In the genomic region with DNA sequence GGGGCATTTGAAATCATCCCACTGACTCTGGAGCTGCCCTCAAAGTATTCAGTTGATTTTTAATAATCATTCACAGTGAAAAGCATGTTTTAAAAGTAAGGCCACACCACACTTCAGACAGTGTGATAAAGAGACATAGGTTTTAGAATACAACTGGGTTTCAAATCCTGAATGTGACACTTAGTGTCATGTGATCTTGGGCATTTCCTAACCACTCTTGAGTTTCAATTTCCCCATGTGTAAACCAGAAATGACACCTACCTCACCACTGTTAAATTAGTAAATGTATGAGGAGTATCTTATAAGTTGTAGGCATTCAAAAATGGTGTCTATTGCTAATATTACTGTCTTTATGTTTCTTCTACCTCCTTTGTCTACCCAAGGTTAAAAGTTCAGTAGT, we compare ENCODE assay signal across 11 cellular contexts. TPM values are rescaled to one million over a fixed set of nuclear protein-coding genes. Genes with fewer than 3 reads are reported as not detected.
DNase-seq lines count a peak whose midpoint lies in the region; ATAC-seq and TF ChIP-seq lines count a peak whose summit lies in the region.
"Had no signal": no experiment of that assay in that cellular context is flagged by ENCODE, and none has a peak within 500 bp of the region (broad histone marks: within the 10 kb centered on the region; RNA-seq: fewer than 3 reads in every experiment).

No MANE protein-coding gene starts in this region.

- H3K9me3 Mint-ChIP-seq in naive B cell (peaks cover 0 to 7% (median 0%) of the 10 kb centered on the region in 7 donors), endothelial cell (ENCODE audit: unreplicated experiment) (no peaks in the 10 kb centered on the region)

- H3K4me3 ChIP-seq in SJSA1 (no peak overlapping the region), ascending aorta (no peak overlapping the region)
- H3K4me3 ChIP-seq: right atrium auricular region had no signal

- no peaks in the 10 kb centered on the region for H3K9me3 ChIP-seq in SJSA1 (replicated peaks)
- no peaks in the 10 kb centered on the region for H3K9me3 ChIP-seq in ascending aorta

- ATAC-seq in GM18511 (IDR thresholded peaks at IDR 0.05; ENCODE audit: unreplicated experiment) (peak; percentile 29), HG02642 (IDR thresholded peaks at IDR 0.05; ENCODE audit: poor library complexity, unreplicated experiment) (peak; percentile 34), naive B cell (ENCODE audit: low read depth in 2 of 2) (peak; percentile 47 to 53), HG03520 (IDR thresholded peaks at IDR 0.05; ENCODE audit: unreplicated experiment) (no peak), HG03342 (IDR thresholded peaks at IDR 0.05; ENCODE audit: unreplicated experiment) (no peak)

- H3K27ac ChIP-seq in SJSA1 (peak overlapping the region; percentile 98), ascending aorta (no peak overlapping the region)
- H3K27ac ChIP-seq: right atrium auricular region had no signal

- H3K4me1 ChIP-seq in SJSA1 (replicated peaks) (peaks cover 54% of the 10 kb centered on the region), ascending aorta (no peaks in the 10 kb centered on the region)

- H3K4me1 Mint-ChIP-seq in naive B cell (peaks cover 65 to 90% (median 90%) of the 10 kb centered on the region in 3 donors), endothelial cell (ENCODE audit: unreplicated experiment) (peaks cover 26% of the 10 kb centered on the region)

- H3K27ac Mint-ChIP-seq in naive B cell: peak overlapping the region; percentile 17 to 99 (median 92)
- no peak overlapping the region for H3K27ac Mint-ChIP-seq in endothelial cell (ENCODE audit: unreplicated experiment)

- H3K27me3 ChIP-seq in SJSA1 (replicated peaks): no peaks in the 10 kb centered on the region
- H3K27me3 ChIP-seq in ascending aorta: no peaks in the 10 kb centered on the region
- H3K27me3 ChIP-seq: right atrium auricular region had no signal

- DNase-seq in SJSA1 (ENCODE audit: low read depth in 1 of 2, low spot score in 2 of 2) (no peak), naive B cell (peak; percentile 31), endothelial cell (ENCODE audit: low spot score) (no peak), ascending aorta (ENCODE audit: low spot score in 2 of 2) (no peak)
- DNase-seq: activated CD8-positive, alpha-beta memory T cell treated with anti-CD3 and anti-CD28 coated beads, Interleukin-2, amount 50 U/mL, for 4 hours; KBM-7 had no signal

- H3K36me3 Mint-ChIP-seq in naive B cell (peaks cover 0 to 22% of the 10 kb centered on the region in 2 donors), endothelial cell (ENCODE audit: low read depth, unreplicated experiment) (peaks cover 27% of the 10 kb centered on the region)

- peaks cover 44% of the 10 kb centered on the region for H3K36me3 ChIP-seq in SJSA1
- no peaks in the 10 kb centered on the region for H3K36me3 ChIP-seq in ascending aorta
- H3K36me3 ChIP-seq: right atrium auricular region had no signal

- H3K27me3 Mint-ChIP-seq in naive B cell: no peaks in the 10 kb centered on the region
- H3K27me3 Mint-ChIP-seq in endothelial cell (ENCODE audit: unreplicated experiment): peaks cover 3% of the 10 kb centered on the region

- H3K4me3 Mint-ChIP-seq in naive B cell (peak overlapping the region in 7 of 8 donors; percentile 7 to 93 (median 41)), endothelial cell (ENCODE audit: unreplicated experiment) (no peak overlapping the region)

- intact Hi-C loops in ascending aorta (cut with DNase I): no loop called here

- TF ChIP-seq CTCF in endothelial cell (IDR thresholded peaks at IDR 0.05; ENCODE audit: unreplicated experiment) (no peak), ascending aorta (IDR thresholded peaks at IDR 0.05) (no peak)

RNA-seq across cellular contexts. Expression of gene TMEM123, which starts 5.4 kb away (rescaled TPM):
- 196 and 263 TPM in 2 replicates for total RNA-seq in SJSA1 (2014; rRNA removed; shearing (Covaris generic))
- 100 to 1,000 TPM; 429 to 518 (median 477) TPM for polyA plus RNA-seq in naive B cell (ENCODE audit: low read depth in 6 of 6)
- total RNA-seq in endothelial cell (ENCODE audit: unreplicated experiment) (142 TPM), ascending aorta (107 TPM)

Comparison
In these comparisons a context has a peak if more than half of its experiments do, and no peak if none do; other contexts are left out.
1. ATAC-seq: peak in GM18511 (single experiment), HG02642 (single experiment) and naive B cell (2 of 2); none in HG03520 (single experiment) and HG03342 (single experiment).